1 cellular context compared by ENCODE assay signal in genomic region chr19:33261511-33262192, GRCh38.
TF ChIP-seq lines count a peak whose summit lies in the region.

No MANE protein-coding gene starts in this region.

TF ChIP-seq in HepG2, 621 proteins besides CTCF, POLR2A, EP300 and RAD21:
- TF ChIP-seq ZBTB43 (CRISPR knock-in tag; conservative IDR thresholded peaks at IDR 0.05) (no peak), RXRB (CRISPR knock-in tag; IDR thresholded peaks at IDR 0.05; ENCODE audit: borderline replicate concordance) (no peak), NFAT5 (CRISPR knock-in tag; IDR thresholded peaks at IDR 0.05) (no peak), ZFP1 (CRISPR knock-in tag; IDR thresholded peaks at IDR 0.05) (no peak), CENPBD1 (CRISPR knock-in tag; IDR thresholded peaks at IDR 0.05; ENCODE audit: borderline replicate concordance, low read depth) (no peak), ZNF20 (CRISPR knock-in tag; IDR thresholded peaks at IDR 0.05) (no peak), ATRX (CRISPR knock-in tag; IDR thresholded peaks at IDR 0.05; ENCODE audit: borderline replicate concordance) (no peak), TERF1 (CRISPR knock-in tag; IDR thresholded peaks at IDR 0.05) (no peak), FOSL2 (CRISPR knock-in tag; IDR thresholded peaks at IDR 0.05) (no peak), USF2 (IDR thresholded peaks at IDR 0.05; ENCODE audit: low read depth, low read length) (no peak), USF2 (CRISPR knock-in tag; IDR thresholded peaks at IDR 0.05; ENCODE audit: borderline replicate concordance) (no peak), ZNF317 (CRISPR knock-in tag; IDR thresholded peaks at IDR 0.05) (no peak), TRIM24 (CRISPR knock-in tag; IDR thresholded peaks at IDR 0.05) (no peak), MIER3 (CRISPR knock-in tag; IDR thresholded peaks at IDR 0.05; ENCODE audit: borderline replicate concordance) (no peak), LRRFIP1 (CRISPR knock-in tag; conservative IDR thresholded peaks at IDR 0.05) (no peak), ZFX (CRISPR knock-in tag; IDR thresholded peaks at IDR 0.05; ENCODE audit: low read depth) (no peak)
